Comparison of ENCODE assay signal across 8 cellular contexts in the genomic region with DNA sequence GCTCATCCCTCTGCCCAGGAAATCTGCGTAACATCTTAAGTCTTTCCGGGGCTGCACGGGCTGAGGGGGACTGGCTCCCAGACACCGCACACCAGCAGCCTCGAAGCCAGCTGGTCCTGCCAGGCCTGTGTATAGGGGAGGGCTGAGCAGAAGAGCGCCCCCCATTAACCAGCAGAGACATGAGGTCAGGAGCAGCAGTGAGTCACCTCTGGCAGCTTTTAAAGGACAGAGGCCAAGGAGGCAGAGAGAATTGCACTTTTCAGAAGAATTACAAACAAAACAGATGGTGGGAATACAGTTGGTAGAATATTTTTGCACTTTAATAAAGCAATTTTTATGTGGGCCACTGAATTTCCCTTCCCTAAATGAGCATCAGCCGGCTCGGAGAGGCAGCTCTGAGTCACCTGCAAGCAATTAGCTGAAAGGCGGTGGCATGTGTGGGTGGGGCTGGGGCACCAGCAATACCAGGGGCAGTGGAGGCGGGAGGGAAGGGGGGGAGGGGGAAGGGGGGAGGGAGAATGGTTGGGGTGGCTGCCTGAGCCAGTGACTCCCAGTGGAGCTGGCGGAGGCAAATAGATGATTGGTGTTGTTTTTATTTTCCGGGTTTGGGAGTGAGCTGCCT. TPM values are rescaled to one million over a fixed set of nuclear protein-coding genes. Genes with fewer than 3 reads are reported as not detected.
DNase-seq lines count a peak whose midpoint lies in the region; ATAC-seq and TF ChIP-seq lines count a peak whose summit lies in the region.

No MANE protein-coding gene starts in this region.

- H3K9me3 ChIP-seq in ascending aorta = no peaks in the 10 kb centered on the region
- no peaks in the 10 kb centered on the region for H3K9me3 ChIP-seq in mucosa of descending colon

- no peak overlapping the region for H3K27ac Mint-ChIP-seq in glutamatergic neuron (ENCODE audit: unreplicated experiment)

- no peaks in the 10 kb centered on the region for H3K27me3 ChIP-seq in ascending aorta

- peak overlapping the region; percentile 12 to 16 for H3K27ac ChIP-seq in ascending aorta

- no peaks in the 10 kb centered on the region for H3K4me1 ChIP-seq in ascending aorta
- H3K4me1 ChIP-seq in mucosa of descending colon (ENCODE audit: low read depth) = no peaks in the 10 kb centered on the region

- intact Hi-C loops in ascending aorta (cut with DNase I) (no loop called here), mucosa of descending colon (cut with DNase I, micrococcal nuclease) (no loop called here)

- ATAC-seq in mucosa of descending colon (peak; percentile 73), GM21576 (IDR thresholded peaks at IDR 0.05; ENCODE audit: unreplicated experiment) (no peak)

- H3K9me3 Mint-ChIP-seq in glutamatergic neuron (ENCODE audit: unreplicated experiment) = no peaks in the 10 kb centered on the region

- H3K36me3 ChIP-seq in ascending aorta (no peaks in the 10 kb centered on the region), mucosa of descending colon (ENCODE audit: low read depth) (no peaks in the 10 kb centered on the region)

- H3K4me3 ChIP-seq in ascending aorta = no peak overlapping the region
- H3K4me3 ChIP-seq in mucosa of descending colon = no peak overlapping the region

- DNase-seq in EL (peak; percentile 81), NCI-H1417 treated with DMSO at 0.1 percent for 48 hours (lab: John Stamatoyannopoulos, UW) (peak; percentile 37), ascending aorta (ENCODE audit: low spot score in 2 of 2) (peak in 1 of 2 donors; percentile 72), mucosa of descending colon (peak in 1 of 3 donors; percentile 30), GF-D8 (lab: John Stamatoyannopoulos, UW) (no peak), glutamatergic neuron (no peak)
- no peak for DNase-seq in activated CD4-positive, CD25-positive, alpha-beta regulatory T cell treated with anti-CD3 and anti-CD28 coated beads, Interleukin-2, amount 50 U/mL, for 72 hours

- peaks cover 6% of the 10 kb centered on the region for H3K27me3 Mint-ChIP-seq in glutamatergic neuron (ENCODE audit: unreplicated experiment)

- H3K36me3 Mint-ChIP-seq in glutamatergic neuron (ENCODE audit: unreplicated experiment) = no peaks in the 10 kb centered on the region

- TF ChIP-seq CTCF in ascending aorta (IDR thresholded peaks at IDR 0.05) (no peak), mucosa of descending colon (IDR thresholded peaks at IDR 0.05) (no peak), glutamatergic neuron (IDR thresholded peaks at IDR 0.05; ENCODE audit: partially characterized antibody, unreplicated experiment) (no peak)

- H3K4me3 Mint-ChIP-seq in glutamatergic neuron (ENCODE audit: unreplicated experiment) = no peak overlapping the region

- H3K4me1 Mint-ChIP-seq in glutamatergic neuron (ENCODE audit: low read depth, unreplicated experiment) = peaks cover 4% of the 10 kb centered on the region

RNA-seq across cellular contexts. Expression of a gene that starts 39.1 kb away (rescaled TPM):
- 0.11 TPM for total RNA-seq in ascending aorta
- total RNA-seq in mucosa of descending colon = under 1 TPM; 0.29 to 0.92 (median 0.63) TPM
- 21.5 TPM for total RNA-seq in glutamatergic neuron (ENCODE audit: unreplicated experiment)

Comparison
In these comparisons a context has a peak if more than half of its experiments do, and no peak if none do; other contexts are left out.
1. DNase-seq: peak in EL (single experiment) and NCI-H1417 treated with DMSO at 0.1 percent for 48 hours (single experiment); none in GF-D8 (single experiment), activated CD4-positive, CD25-positive, alpha-beta regulatory T cell treated with anti-CD3 and anti-CD28 coated beads, Interleukin-2, amount 50 U/mL, for 72 hours (single experiment) and glutamatergic neuron (single experiment).
2. RNA of a gene that starts 39.1 kb away (total RNA-seq): 21.5 TPM in glutamatergic neuron (single experiment); 0.29 to 0.92 TPM in mucosa of descending colon and 0.11 TPM in ascending aorta (single experiment); every median in the first group is over 10 times any median in the second.